ENCODE assay signal across 24 cellular contexts in the genomic region with DNA sequence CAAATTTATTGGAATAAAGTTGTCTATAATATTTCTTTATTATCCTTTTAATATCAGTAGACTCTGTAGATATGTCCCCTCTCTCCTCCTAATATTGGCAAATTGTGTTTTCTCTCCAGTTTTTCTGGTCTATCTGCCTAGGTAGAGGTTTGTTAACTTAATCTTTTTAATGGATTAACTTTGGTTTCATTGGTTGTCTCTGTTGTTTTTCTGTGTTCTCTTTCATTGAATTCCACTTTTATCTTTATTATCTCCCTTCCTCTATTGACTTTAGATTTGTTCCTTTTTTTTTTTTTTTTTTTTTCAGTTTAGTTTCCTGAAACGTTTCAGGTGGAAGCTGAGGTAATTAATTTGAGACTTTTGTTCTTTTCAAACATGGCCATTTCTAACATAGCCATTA. TPM values are rescaled to one million over a fixed set of nuclear protein-coding genes. Genes with fewer than 3 reads are reported as not detected.
"Had no signal": no experiment of that assay in that cellular context is flagged by ENCODE, and none has a peak within 500 bp of the region (broad histone marks: within the 10 kb centered on the region; RNA-seq: fewer than 3 reads in every experiment).

No MANE protein-coding gene starts in this region.

- FAIRE-seq: HTR-8/SVneo, RCC 7860 had no signal

- H3K27ac ChIP-seq: SJSA1, SK-N-MC had no signal

- DNase-seq: KBM-7, MG63, NCI-H1092, NCI-H1105 treated with DMSO at 0.1 percent for 48 hours, NCI-H1417 treated with DMSO at 0.1 percent for 48 hours, NCI-H146, NCI-H1694 treated with DMSO at 0.1 percent for 48 hours, NCI-H1930, NCI-H2081, NCI-H2107, NCI-H226, NCI-H446, NCI-H510A, NCI-H524 treated with DMSO at 0.1 percent for 48 hours, NCI-H69, NCI-H774, Right ventricle myocardium superior, RPMI8226, SIG-M5 had no signal

RNA-seq across cellular contexts. Expression of gene PLEKHS1, which starts 10.6 kb away (rescaled TPM):
- total RNA-seq: LHCN-M2, Right ventricle myocardium superior had no signal
